In the genomic region with DNA sequence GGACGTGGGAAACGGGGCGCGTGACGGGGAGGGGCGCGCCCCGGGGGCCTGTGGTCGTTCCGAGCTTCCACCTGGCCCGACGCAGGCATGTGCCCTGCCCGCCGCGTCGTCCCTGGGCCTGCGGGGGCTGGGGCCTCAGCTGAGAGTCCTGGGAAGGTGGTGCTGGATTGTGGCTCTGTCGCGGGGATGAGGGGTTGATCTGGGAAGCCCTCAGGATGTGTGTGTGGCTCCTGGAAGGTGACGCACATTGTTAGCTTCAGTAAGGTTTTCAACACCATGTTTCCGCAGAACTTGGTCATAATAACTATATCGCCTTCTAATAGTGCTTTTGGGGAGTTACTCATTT, we compare ENCODE assay signal across 8 cellular contexts.
DNase-seq lines count a peak whose midpoint lies in the region; ATAC-seq and TF ChIP-seq lines count a peak whose summit lies in the region.

No MANE protein-coding gene starts in this region.

- no peaks in the 10 kb centered on the region for H3K9me3 Mint-ChIP-seq in activated CD4-positive, alpha-beta T cell treated with anti-CD3 and anti-CD28 coated beads, Interleukin-2, amount 10 ng/mL, durations not matched to agents 7 days and 5 days

- H3K4me1 Mint-ChIP-seq in activated CD4-positive, alpha-beta T cell treated with anti-CD3 and anti-CD28 coated beads, Interleukin-2, amount 10 ng/mL, durations not matched to agents 7 days and 5 days, result peaks cover 25% of the 10 kb centered on the region

- no peak for TF ChIP-seq CTCF in foreskin keratinocyte (conservative IDR thresholded peaks at IDR 0.05)

- POLR2A ChIA-PET in activated CD4-positive, alpha-beta T cell treated with anti-CD3 and anti-CD28 coated beads, Interleukin-2, amount 10 ng/mL, durations not matched to agents 7 days and 5 days (lab: Charles Lee), result no interaction called here

- no peaks in the 10 kb centered on the region for H3K27me3 Mint-ChIP-seq in activated CD4-positive, alpha-beta T cell treated with anti-CD3 and anti-CD28 coated beads, Interleukin-2, amount 10 ng/mL, durations not matched to agents 7 days and 5 days

- peaks cover 8% of the 10 kb centered on the region for H3K4me1 ChIP-seq in foreskin keratinocyte

- H3K27me3 ChIP-seq in foreskin keratinocyte, result no peaks in the 10 kb centered on the region

- H3K27ac ChIP-seq in foreskin keratinocyte, result peak overlapping the region; percentile 71

- H3K27ac Mint-ChIP-seq in activated CD4-positive, alpha-beta T cell treated with anti-CD3 and anti-CD28 coated beads, Interleukin-2, amount 10 ng/mL, durations not matched to agents 7 days and 5 days, result peak overlapping the region; percentile 85

- ATAC-seq in HG02981 (IDR thresholded peaks at IDR 0.05; ENCODE audit: unreplicated experiment) (peak; percentile 13), foreskin keratinocyte (peak; percentile 47)

- CTCF ChIA-PET in activated CD4-positive, alpha-beta T cell treated with anti-CD3 and anti-CD28 coated beads, Interleukin-2, amount 10 ng/mL, durations not matched to agents 7 days and 5 days (lab: Charles Lee), result no interaction called here

- peak; percentile 42 for DNase-seq in NCI-H510A treated with DMSO at 0.1 percent for 48 hours (lab: John Stamatoyannopoulos, UW)
- no peak for DNase-seq in NCI-H510A (lab: John Stamatoyannopoulos, UW)
- DNase-seq in activated CD4-positive, alpha-beta T cell treated with anti-CD3 and anti-CD28 coated beads, Interleukin-2, amount 10 ng/mL, durations not matched to agents 7 days and 5 days, result no peak
- DNase-seq in foreskin keratinocyte, result peak; percentile 13 to 41
- peak; percentile 20 for DNase-seq in renal cortical epithelial cell (ENCODE audit: low read depth)
- DNase-seq in NCI-H128 (lab: John Stamatoyannopoulos, UW; ENCODE audit: unreplicated experiment), result no peak
- DNase-seq in effector CD8-positive, alpha-beta T cell (lab: John Stamatoyannopoulos, UW), result no peak

- H3K4me3 Mint-ChIP-seq in activated CD4-positive, alpha-beta T cell treated with anti-CD3 and anti-CD28 coated beads, Interleukin-2, amount 10 ng/mL, durations not matched to agents 7 days and 5 days, result peak overlapping the region; percentile 81

- no peaks in the 10 kb centered on the region for H3K36me3 Mint-ChIP-seq in activated CD4-positive, alpha-beta T cell treated with anti-CD3 and anti-CD28 coated beads, Interleukin-2, amount 10 ng/mL, durations not matched to agents 7 days and 5 days (ENCODE audit: low read depth)

Comparison
In these comparisons a context has a peak if more than half of its experiments do, and no peak if none do; other contexts are left out.
1. DNase-seq: peak in NCI-H510A treated with DMSO at 0.1 percent for 48 hours (single experiment), foreskin keratinocyte (2 of 2) and renal cortical epithelial cell (single experiment); none in NCI-H510A (single experiment), activated CD4-positive, alpha-beta T cell treated with anti-CD3 and anti-CD28 coated beads, Interleukin-2, amount 10 ng/mL, durations not matched to agents 7 days and 5 days (single experiment), NCI-H128 (single experiment) and effector CD8-positive, alpha-beta T cell (single experiment).